Comparison of ENCODE assay signal across 22 cellular contexts in genomic region chr14:65877187-65877586, GRCh38.
A peak's percentile ranks its signal among the peaks of the same experiment; 100 is the strongest.
DNase-seq lines count a peak whose midpoint lies in the region; ATAC-seq lines count a peak whose summit lies in the region.
"Had no signal": no experiment of that assay in that cellular context is flagged by ENCODE, and none has a peak within 500 bp of the region (broad histone marks: within the 10 kb centered on the region; RNA-seq: fewer than 3 reads in every experiment).

No MANE protein-coding gene starts in this region.

- H3K4me2 ChIP-seq in GM23248 (ENCODE audit: unreplicated experiment), result no peak overlapping the region

- H3K9me3 ChIP-seq in CD4-positive, CD25-positive, alpha-beta regulatory T cell (ENCODE audit: control insufficient read depth in 2 of 2, low read length in 2 of 2), result peaks cover 7 to 8% of the 10 kb centered on the region in 2 experiments
- peaks cover 22% of the 10 kb centered on the region for H3K9me3 ChIP-seq in KOPT-K1 (ENCODE audit: insufficient read depth, low read length, poor library complexity, severe bottlenecking)
- H3K9me3 ChIP-seq in GM23248 (ENCODE audit: low read depth), result no peaks in the 10 kb centered on the region

- H3K4me3 ChIP-seq in CD4-positive, CD25-positive, alpha-beta regulatory T cell (ENCODE audit: low read depth, low read length), result no peak overlapping the region
- no peak overlapping the region for H3K4me3 ChIP-seq in GM23248
- H3K4me3 ChIP-seq: GM12878 had no signal

- no peaks in the 10 kb centered on the region for H3K27me3 ChIP-seq in CD4-positive, CD25-positive, alpha-beta regulatory T cell (ENCODE audit: control insufficient read depth, insufficient read depth, low read length)
- no peaks in the 10 kb centered on the region for H3K27me3 ChIP-seq in GM23248 (replicated peaks; ENCODE audit: insufficient read depth)

- H3K27ac ChIP-seq in CD4-positive, CD25-positive, alpha-beta regulatory T cell (ENCODE audit: insufficient read depth, low read length, poor library complexity, severe bottlenecking), result peak overlapping the region; percentile 55
- peak overlapping the region; percentile 64 for H3K27ac ChIP-seq in KOPT-K1 (ENCODE audit: low read depth, low read length, poor library complexity, severe bottlenecking)
- H3K27ac ChIP-seq in GM23248, result no peak overlapping the region
- H3K27ac ChIP-seq: HL-60 had no signal

- peaks cover 36% of the 10 kb centered on the region for H3K4me1 Mint-ChIP-seq in T-helper 2 cell treated with Interferon-gamma antibody and Interleukin-4, amounts not matched to agents 5 μg/mL and 100 μg/mL, for 36 hours (ENCODE audit: low read depth)
- peaks cover 18 to 36% (median 27%) of the 10 kb centered on the region in 4 donors for H3K4me1 Mint-ChIP-seq in CD4-positive, CD25-positive, alpha-beta regulatory T cell
- peaks cover 10 to 31% (median 20%) of the 10 kb centered on the region in 4 donors for H3K4me1 Mint-ChIP-seq in naive thymus-derived CD8-positive, alpha-beta T cell
- H3K4me1 Mint-ChIP-seq: H9 had no signal

- DNase-seq in T-helper 2 cell treated with Interferon-gamma antibody and Interleukin-4, amounts not matched to agents 5 μg/mL and 100 μg/mL, for 36 hours (ENCODE audit: low spot score), result no peak
- no peak for DNase-seq in T-helper 2 cell
- DNase-seq in CD4-positive, CD25-positive, alpha-beta regulatory T cell, result peak in 1 of 3 donors; percentile 11
- DNase-seq in naive thymus-derived CD8-positive, alpha-beta T cell, result peak in 1 of 10 donors; percentile 10
- DNase-seq in GM23248, result no peak
- DNase-seq: 8988T, AML-193, C1 segment of cervical spinal cord, DMS53, H9, KG1, NCI-H1105, NCI-H146, NCI-H2029, NCI-H2227 treated with DMSO at 0.1 percent for 48 hours, NCI-H510A had no signal

- no peaks in the 10 kb centered on the region for H3K36me3 ChIP-seq in CD4-positive, CD25-positive, alpha-beta regulatory T cell (ENCODE audit: control insufficient read depth, insufficient read depth, low read length)
- H3K36me3 ChIP-seq in KOPT-K1 (ENCODE audit: insufficient read depth, low read length) (no peaks in the 10 kb centered on the region), GM23248 (ENCODE audit: low read depth) (no peaks in the 10 kb centered on the region)

- POLR2A ChIA-PET in naive thymus-derived CD8-positive, alpha-beta T cell (lab: Charles Lee), result interaction anchor here (0.9 to 2.8 kb wide), 8 partner anchors 8 to 713 kb away, joined by 3 to 16 read pairs (median 4); no protein-coding TSS in a partner anchor

- H3K27ac Mint-ChIP-seq in T-helper 2 cell treated with Interferon-gamma antibody and Interleukin-4, amounts not matched to agents 5 μg/mL and 100 μg/mL, for 36 hours, result peak overlapping the region; percentile 64
- no peak overlapping the region for H3K27ac Mint-ChIP-seq in CD4-positive, CD25-positive, alpha-beta regulatory T cell
- H3K27ac Mint-ChIP-seq in naive thymus-derived CD8-positive, alpha-beta T cell, result peak overlapping the region in 2 of 10 donors; percentile 76 to 92
- H3K27ac Mint-ChIP-seq: H9 had no signal

- H2AFZ ChIP-seq in GM23248, result no peak overlapping the region

- H3K9ac ChIP-seq in GM23248, result no peak overlapping the region

- in situ Hi-C loops in GM23248 (cut with MboI), result no loop called here

- no peaks in the 10 kb centered on the region for H3K79me2 ChIP-seq in GM23248 (ENCODE audit: insufficient read depth)

- no peaks in the 10 kb centered on the region for H3K9me2 ChIP-seq in GM23248 (ENCODE audit: insufficient read depth)

- peak in 1 of 2 donors; percentile 2 for ATAC-seq in CD4-positive, CD25-positive, alpha-beta regulatory T cell (ENCODE audit: low read depth in 2 of 2)
- peak; percentile 47 to 51 for ATAC-seq in naive thymus-derived CD8-positive, alpha-beta T cell
- no peak for ATAC-seq in HG03097 (IDR thresholded peaks at IDR 0.05; ENCODE audit: low FRiP score, unreplicated experiment)
- ATAC-seq: GM12878, Panc1, SK-N-SH treated with all-trans-retinoic acid at 6 μM for 48 hours had no signal

- H3K4me3 Mint-ChIP-seq in T-helper 2 cell treated with Interferon-gamma antibody and Interleukin-4, amounts not matched to agents 5 μg/mL and 100 μg/mL, for 36 hours, result no peak overlapping the region
- peak overlapping the region; percentile 29 to 74 (median 60) for H3K4me3 Mint-ChIP-seq in CD4-positive, CD25-positive, alpha-beta regulatory T cell
- H3K4me3 Mint-ChIP-seq in naive thymus-derived CD8-positive, alpha-beta T cell, result peak overlapping the region in 3 of 10 donors; percentile 26 to 54 (median 52)
- H3K4me3 Mint-ChIP-seq: H9 had no signal

- H4K20me1 ChIP-seq in GM23248 (ENCODE audit: insufficient read depth), result no peaks in the 10 kb centered on the region

- 81 to 83% methylated on average over 7 of the region's 7 CpGs for WGBS in GM23248 (ENCODE audit: low coverage in 1 of 2, low lambda C conversion rate in 2 of 2, missing lambda C conversion rate in 2 of 2), 2 experiments

- peaks cover 20% of the 10 kb centered on the region for H3K36me3 Mint-ChIP-seq in T-helper 2 cell treated with Interferon-gamma antibody and Interleukin-4, amounts not matched to agents 5 μg/mL and 100 μg/mL, for 36 hours (ENCODE audit: low read depth)
- no peaks in the 10 kb centered on the region for H3K36me3 Mint-ChIP-seq in CD4-positive, CD25-positive, alpha-beta regulatory T cell
- peaks cover 0 to 5% (median 0%) of the 10 kb centered on the region in 3 donors for H3K36me3 Mint-ChIP-seq in naive thymus-derived CD8-positive, alpha-beta T cell

- H3K4me1 ChIP-seq in CD4-positive, CD25-positive, alpha-beta regulatory T cell (ENCODE audit: control insufficient read depth, insufficient read depth, low read length, poor library complexity, severe bottlenecking), result peaks cover 37% of the 10 kb centered on the region
- H3K4me1 ChIP-seq in GM23248 (ENCODE audit: insufficient read depth), result peaks cover 39% of the 10 kb centered on the region

- peaks cover 34% of the 10 kb centered on the region for H3F3A ChIP-seq in GM23248 (ENCODE audit: insufficient read depth)

- H3K27me3 Mint-ChIP-seq in T-helper 2 cell treated with Interferon-gamma antibody and Interleukin-4, amounts not matched to agents 5 μg/mL and 100 μg/mL, for 36 hours (ENCODE audit: low read depth), result no peaks in the 10 kb centered on the region
- H3K27me3 Mint-ChIP-seq in CD4-positive, CD25-positive, alpha-beta regulatory T cell, result no peaks in the 10 kb centered on the region
- no peaks in the 10 kb centered on the region for H3K27me3 Mint-ChIP-seq in naive thymus-derived CD8-positive, alpha-beta T cell

- H3K9me3 Mint-ChIP-seq in T-helper 2 cell treated with Interferon-gamma antibody and Interleukin-4, amounts not matched to agents 5 μg/mL and 100 μg/mL, for 36 hours, result peaks cover 14% of the 10 kb centered on the region
- H3K9me3 Mint-ChIP-seq in CD4-positive, CD25-positive, alpha-beta regulatory T cell, result peaks cover 0 to 4% (median 0%) of the 10 kb centered on the region in 7 donors
- H3K9me3 Mint-ChIP-seq in naive thymus-derived CD8-positive, alpha-beta T cell, result peaks cover 0 to 5% (median 0%) of the 10 kb centered on the region in 9 donors
